ENCODE assay signal across 8 cellular contexts in genomic region chr10:68073631-68074403, GRCh38. TPM values are rescaled to one million over a fixed set of nuclear protein-coding genes. Genes with fewer than 3 reads are reported as not detected.
A peak's percentile ranks its signal among the peaks of the same experiment; 100 is the strongest.
DNase-seq lines count a peak whose midpoint lies in the region; ATAC-seq and TF ChIP-seq lines count a peak whose summit lies in the region.

No MANE protein-coding gene starts in this region.

- H3K36me3 Mint-ChIP-seq in naive thymus-derived CD8-positive, alpha-beta T cell, result peaks cover 0 to 21% (median 1%) of the 10 kb centered on the region in 3 donors

- POLR2A ChIA-PET in naive thymus-derived CD8-positive, alpha-beta T cell (lab: Charles Lee), result interaction anchor here (1.0 kb wide), 2 partner anchors 225 to 258 kb away, joined by 3 to 6 read pairs; partner anchors contain the start of genes HNRNPH3 and PBLD

- H3K4me3 ChIP-seq in GM12875 (ENCODE audit: low read depth, low read length), result peak overlapping the region; percentile 85
- peak overlapping the region; percentile 97 for H3K4me3 ChIP-seq in effector memory CD4-positive, alpha-beta T cell (ENCODE audit: insufficient read depth, low read depth, low read length, poor library complexity, severe bottlenecking)

- no peak for TF ChIP-seq CTCF in GM12875 (IDR thresholded peaks at IDR 0.05; ENCODE audit: borderline replicate concordance, insufficient read depth, low read depth, low read length)

- no peaks in the 10 kb centered on the region for H3K27me3 ChIP-seq in effector memory CD4-positive, alpha-beta T cell (replicated peaks; ENCODE audit: control insufficient read depth, insufficient read depth, low read length, poor library complexity, severe bottlenecking)

- H3K27ac Mint-ChIP-seq in naive thymus-derived CD8-positive, alpha-beta T cell, result peak overlapping the region; percentile 84 to 96 (median 94)

- peak overlapping the region; percentile 98 for H3K27ac ChIP-seq in effector memory CD4-positive, alpha-beta T cell (ENCODE audit: insufficient read depth, low read length, poor library complexity, severe bottlenecking)

- no peaks in the 10 kb centered on the region for H3K9me3 ChIP-seq in effector memory CD4-positive, alpha-beta T cell (ENCODE audit: control insufficient read depth, low read length)

- peaks cover 8% of the 10 kb centered on the region for H3K4me1 ChIP-seq in effector memory CD4-positive, alpha-beta T cell (ENCODE audit: control insufficient read depth, insufficient read depth, low read length, poor library complexity, severe bottlenecking)

- no peak for ATAC-seq in naive thymus-derived CD8-positive, alpha-beta T cell

- peaks cover 14 to 50% (median 41%) of the 10 kb centered on the region in 4 donors for H3K4me1 Mint-ChIP-seq in naive thymus-derived CD8-positive, alpha-beta T cell

- peak overlapping the region; percentile 86 to 99 (median 94) for H3K4me3 Mint-ChIP-seq in naive thymus-derived CD8-positive, alpha-beta T cell

- DNase-seq in OCI-M1 (lab: John Stamatoyannopoulos, UW), result peak; percentile 63
- no peak for DNase-seq in effector memory CD4-positive, alpha-beta T cell
- peak in 2 of 10 donors; percentile 6 to 14 for DNase-seq in naive thymus-derived CD8-positive, alpha-beta T cell
- no peak for DNase-seq in NCI-H2171 treated with DMSO at 0.1 percent for 48 hours (lab: John Stamatoyannopoulos, UW)
- DNase-seq in islet precursor cell, result no peak
- DNase-seq in inferior parietal cortex (ENCODE audit: extremely low spot score), result no peak
- DNase-seq in NCI-H446 (lab: John Stamatoyannopoulos, UW), result no peak

- H3K9me3 Mint-ChIP-seq in naive thymus-derived CD8-positive, alpha-beta T cell, result no peaks in the 10 kb centered on the region

- H3K36me3 ChIP-seq in effector memory CD4-positive, alpha-beta T cell (ENCODE audit: control insufficient read depth, insufficient read depth, low read length), result peaks cover 5% of the 10 kb centered on the region

- no peaks in the 10 kb centered on the region for H3K27me3 Mint-ChIP-seq in naive thymus-derived CD8-positive, alpha-beta T cell

RNA-seq across cellular contexts. Expression of gene HERC4, which starts 1.3 kb away (rescaled TPM):
- total RNA-seq in naive thymus-derived CD8-positive, alpha-beta T cell, result 100 to 1,000 TPM in 1 of 2 experiments, 10 to 100 TPM in 1; 99.4 to 106 TPM
- 10 to 100 TPM; 18.1 to 24.0 (median 18.7) TPM for polyA plus RNA-seq in naive thymus-derived CD8-positive, alpha-beta T cell

RNA-seq across cellular contexts. Expression of gene MYPN, which starts 35.5 kb away (rescaled TPM):
- total RNA-seq in naive thymus-derived CD8-positive, alpha-beta T cell, result not detected
- not detected for polyA plus RNA-seq in naive thymus-derived CD8-positive, alpha-beta T cell
